ENCODE assay signal across 13 cellular contexts in genomic region chr2:95053543-95053942, GRCh38. TPM values are rescaled to one million over a fixed set of nuclear protein-coding genes. Genes with fewer than 3 reads are reported as not detected.
DNase-seq lines count a peak whose midpoint lies in the region; ATAC-seq, FAIRE-seq and TF ChIP-seq lines count a peak whose summit lies in the region.
"Had no signal": no experiment of that assay in that cellular context is flagged by ENCODE, and none has a peak within 500 bp of the region (broad histone marks: within the 10 kb centered on the region; RNA-seq: fewer than 3 reads in every experiment).

No MANE protein-coding gene starts in this region.

- TF ChIP-seq CTCF in DND-41 (IDR thresholded peaks at IDR 0.05; ENCODE audit: borderline replicate concordance, extremely low read depth, low read length, poor library complexity, severe bottlenecking): peak; percentile 15
- no peak for TF ChIP-seq CTCF in glutamatergic neuron (IDR thresholded peaks at IDR 0.05; ENCODE audit: partially characterized antibody, unreplicated experiment)

- H3K9ac ChIP-seq in DND-41 (ENCODE audit: low read depth, low read length): no peak overlapping the region

- in situ Hi-C loops in ACHN (cut with HindIII; ENCODE audit: low pct_ligation_motif_present, low pct_unique_long_range_greater_than_20kb, low sequenced_read_pairs): no loop called here

- no peak overlapping the region for H3K27ac Mint-ChIP-seq in glutamatergic neuron (ENCODE audit: unreplicated experiment)

- no peaks in the 10 kb centered on the region for H4K20me1 ChIP-seq in DND-41 (ENCODE audit: insufficient read depth, low read length)

- peaks cover 5% of the 10 kb centered on the region for H3K36me3 Mint-ChIP-seq in glutamatergic neuron (ENCODE audit: unreplicated experiment)

- H3K27ac ChIP-seq in DND-41 (ENCODE audit: low read length) (no peak overlapping the region; the same call in 1 of the 2 replicates), small intestine (ENCODE audit: low read depth in 1 of 2, low read length in 1 of 2) (no peak overlapping the region)
- H3K27ac ChIP-seq: HL-60 had no signal

- H3K4me1 ChIP-seq in DND-41 (ENCODE audit: insufficient read depth, low read length): peaks cover 12% of the 10 kb centered on the region; the same call in 1 of the 2 replicates
- no peaks in the 10 kb centered on the region for H3K4me1 ChIP-seq in small intestine (ENCODE audit: control insufficient read depth in 2 of 2, insufficient read depth in 1 of 2, low read depth in 1 of 2, low read length in 1 of 2)

- no peak overlapping the region for H2AFZ ChIP-seq in DND-41 (ENCODE audit: low read depth, low read length)

- H3K4me3 Mint-ChIP-seq in glutamatergic neuron (ENCODE audit: unreplicated experiment): no peak overlapping the region

- ATAC-seq in DND-41 (ENCODE audit: insufficient read depth, low read depth) (no peak), HG03442 (IDR thresholded peaks at IDR 0.05; ENCODE audit: unreplicated experiment) (no peak)

- peaks cover 5% of the 10 kb centered on the region for H3K9me3 Mint-ChIP-seq in glutamatergic neuron (ENCODE audit: unreplicated experiment)

- H3K27me3 Mint-ChIP-seq in glutamatergic neuron (ENCODE audit: unreplicated experiment): no peaks in the 10 kb centered on the region

- peak; percentile 39 for DNase-seq in ACHN
- DNase-seq in DND-41: peak; percentile 15
- peak; percentile 23 for DNase-seq in SW480 (ENCODE audit: low spot score)
- peak; percentile 76 for DNase-seq in iPS-NIHi7 (ENCODE audit: extremely low spot score)
- DNase-seq in SIG-M5 (lab: John Stamatoyannopoulos, UW): no peak
- DNase-seq in glutamatergic neuron: no peak
- no peak for DNase-seq in small intestine
- DNase-seq: activated CD8-positive, alpha-beta memory T cell treated with anti-CD3 and anti-CD28 coated beads, Interleukin-2, amount 50 U/mL, for 48 hours; DMS79 treated with DMSO at 0.1 percent for 48 hours; NCI-H2107 had no signal

- no peaks in the 10 kb centered on the region for H3K27me3 ChIP-seq in DND-41 (ENCODE audit: insufficient read depth, low read length, poor library complexity)
- peaks cover 0 to 4% of the 10 kb centered on the region in 2 donors for H3K27me3 ChIP-seq in small intestine (ENCODE audit: control insufficient read depth in 2 of 2, insufficient read depth in 2 of 2, low read length in 2 of 2)

- no peaks in the 10 kb centered on the region for H3K9me3 ChIP-seq in DND-41 (ENCODE audit: insufficient read depth, low read length, severe bottlenecking)
- no peaks in the 10 kb centered on the region for H3K9me3 ChIP-seq in small intestine (ENCODE audit: control insufficient read depth, low read depth)

- 15 to 33% (median 26%) methylated on average over 11 of the region's 11 CpGs for WGBS in small intestine, 3 donors

- no peak for FAIRE-seq in small intestine (lab: Jason Lieb, UNC)

- H3K79me2 ChIP-seq in DND-41 (ENCODE audit: insufficient read depth, low read length): no peaks in the 10 kb centered on the region

- H3K4me2 ChIP-seq in DND-41 (ENCODE audit: insufficient read depth, low read length): no peak overlapping the region

- H3K4me3 ChIP-seq in DND-41 (ENCODE audit: low read depth in 1 of 2, low read length in 2 of 2) (no peak overlapping the region), small intestine (ENCODE audit: low read depth in 1 of 2, low read length in 2 of 2) (no peak overlapping the region)

- peaks cover 49% of the 10 kb centered on the region for H3K36me3 ChIP-seq in DND-41 (ENCODE audit: insufficient read depth, low read length)
- H3K36me3 ChIP-seq in small intestine (ENCODE audit: control insufficient read depth in 2 of 2, insufficient read depth in 2 of 2, low read length in 2 of 2): no peaks in the 10 kb centered on the region

- H3K4me1 Mint-ChIP-seq in glutamatergic neuron (ENCODE audit: low read depth, unreplicated experiment): no peaks in the 10 kb centered on the region

RNA-seq across cellular contexts. Expression of gene MAL, which starts 28.0 kb away (rescaled TPM):
- 9.0 TPM for total RNA-seq in glutamatergic neuron (ENCODE audit: unreplicated experiment)
- 1 to 10 TPM; 1.6 to 3.8 (median 1.6) TPM for polyA plus RNA-seq in small intestine
- total RNA-seq: dermis microvascular lymphatic vessel endothelial cell had no signal

Comparison
In these comparisons a context has a peak if more than half of its experiments do, and no peak if none do; other contexts are left out.
1. DNase-seq: peak in ACHN (single experiment), DND-41 (single experiment), SW480 (single experiment) and iPS-NIHi7 (single experiment); none in SIG-M5 (single experiment), glutamatergic neuron (single experiment) and small intestine (single experiment).